Comparison of ENCODE assay signal across 27 cellular contexts in genomic region chr11:17767914-17768313, GRCh38. TPM values are rescaled to one million over a fixed set of nuclear protein-coding genes. Genes with fewer than 3 reads are reported as not detected.
"Had no signal": no experiment of that assay in that cellular context is flagged by ENCODE, and none has a peak within 500 bp of the region (broad histone marks: within the 10 kb centered on the region; RNA-seq: fewer than 3 reads in every experiment).

No MANE protein-coding gene starts in this region.

- H3K27ac ChIP-seq: SK-N-MC had no signal

- ATAC-seq: Panc1, Right ventricle myocardium inferior, T-cell had no signal

- H3K4me3 ChIP-seq: SK-N-MC had no signal

- DNase-seq: activated B cell treated with CpG ODN at 0.5 μM for 24 hours; activated CD4-positive, alpha-beta memory T cell treated with anti-CD3 and anti-CD28 coated beads, Interleukin-2, amount 10 ng/mL, durations not matched to agents 7 days and 5 days; activated CD4-positive, alpha-beta T cell treated with anti-CD3 and anti-CD28 coated beads for 1 hour; activated CD4-positive, alpha-beta T cell treated with anti-CD3 and anti-CD28 coated beads, Interleukin-2, amount 50 U/mL, for 1 hour; activated gamma-delta T cell; activated naive CD4-positive, alpha-beta T cell treated with anti-CD3 and anti-CD28 coated beads for 36 hours; activated T-cell treated with anti-CD3 and anti-CD28 coated beads, Interleukin-2, amount 50 U/mL, for 24 hours; amygdala; KG1; NCI-H1092 treated with DMSO at 0.1 percent for 48 hours; NCI-H1417 treated with DMSO at 0.1 percent for 48 hours; NCI-H1694; NCI-H2029; NCI-H2107; NCI-H510A treated with DMSO at 0.1 percent for 48 hours; NK-92 treated with Interleukin-12 subunit alpha and Interleukin-12 subunit beta, amount 100 ng/mL, for 24 hours; OCI-M1; RPMI8226; T-cell; T-helper 2 cell; T1000 had no signal

RNA-seq across cellular contexts. Expression of gene KCNC1, which starts 33.3 kb away (rescaled TPM):
- total RNA-seq: activated B cell treated with CpG ODN at 0.5 μM for 24 hours; activated CD4-positive, alpha-beta memory T cell treated with anti-CD3 and anti-CD28 coated beads, Interleukin-2, amount 10 ng/mL, durations not matched to agents 7 days and 5 days; activated naive CD4-positive, alpha-beta T cell treated with anti-CD3 and anti-CD28 coated beads for 36 hours; activated T-helper 1 cell treated with anti-CD3 and anti-CD28 coated beads, Interleukin-12 subunit alpha, Interleukin-12 subunit beta, Interleukin-2, Interleukin-4 antibody, amounts not matched to agents 30 ng/mL and 10 ng/mL and 1 ng/mL, durations not matched to agents 14 hours and 24 hours and 36 hours; MCF 10A; Right ventricle myocardium inferior; T-cell had no signal

RNA-seq across cellular contexts. Expression of gene MYOD1, which starts 48.5 kb away (rescaled TPM):
- total RNA-seq: activated B cell treated with CpG ODN at 0.5 μM for 24 hours; activated CD4-positive, alpha-beta memory T cell treated with anti-CD3 and anti-CD28 coated beads, Interleukin-2, amount 10 ng/mL, durations not matched to agents 7 days and 5 days; activated naive CD4-positive, alpha-beta T cell treated with anti-CD3 and anti-CD28 coated beads for 36 hours; activated T-helper 1 cell treated with anti-CD3 and anti-CD28 coated beads, Interleukin-12 subunit alpha, Interleukin-12 subunit beta, Interleukin-2, Interleukin-4 antibody, amounts not matched to agents 30 ng/mL and 10 ng/mL and 1 ng/mL, durations not matched to agents 14 hours and 24 hours and 36 hours; astrocyte; MCF 10A; T-cell had no signal
